ENCODE assay signal across 1 cellular context in the genomic region with DNA sequence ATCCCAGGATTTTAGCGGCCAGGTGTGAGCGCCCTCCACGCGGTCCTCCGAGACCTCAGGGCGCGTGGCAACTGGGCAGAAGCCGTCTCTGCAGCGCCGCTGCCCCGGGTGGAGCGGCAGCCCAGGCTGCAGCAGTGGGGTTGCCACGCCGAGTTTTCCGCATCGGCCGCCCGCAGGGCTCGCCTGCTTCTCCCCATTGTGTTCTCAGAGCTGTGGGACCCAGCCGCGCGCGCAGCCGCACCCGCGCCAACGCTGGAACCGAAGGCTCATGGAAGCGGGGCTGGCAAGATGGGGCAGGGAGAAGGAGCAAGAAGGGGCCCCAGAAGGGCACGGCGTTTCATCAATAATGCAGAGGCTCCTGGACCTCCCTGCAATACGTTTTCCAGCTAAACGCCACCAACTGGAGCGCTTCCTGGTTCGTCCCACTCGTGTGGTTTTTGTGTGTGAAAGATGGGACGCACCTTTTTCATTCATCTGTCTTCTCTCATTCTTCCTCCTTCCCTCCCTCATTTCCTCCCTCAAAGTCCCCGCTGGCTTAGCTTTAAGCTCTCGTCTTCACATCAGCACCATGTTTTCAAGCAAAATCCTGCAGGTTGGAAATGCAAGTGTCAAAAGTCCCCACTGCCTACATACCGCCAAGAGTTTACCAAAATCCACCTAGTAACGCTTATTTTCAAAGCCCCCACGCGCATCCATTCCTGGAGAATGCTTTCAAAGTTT.
TF ChIP-seq lines count a peak whose summit lies in the region.

No MANE protein-coding gene starts in this region.

TF ChIP-seq in SK-N-SH treated with all-trans-retinoic acid at 6 μM for 48 hours, 23 proteins besides CTCF, POLR2A, EP300 and RAD21:
- TF ChIP-seq, protein P1, sequence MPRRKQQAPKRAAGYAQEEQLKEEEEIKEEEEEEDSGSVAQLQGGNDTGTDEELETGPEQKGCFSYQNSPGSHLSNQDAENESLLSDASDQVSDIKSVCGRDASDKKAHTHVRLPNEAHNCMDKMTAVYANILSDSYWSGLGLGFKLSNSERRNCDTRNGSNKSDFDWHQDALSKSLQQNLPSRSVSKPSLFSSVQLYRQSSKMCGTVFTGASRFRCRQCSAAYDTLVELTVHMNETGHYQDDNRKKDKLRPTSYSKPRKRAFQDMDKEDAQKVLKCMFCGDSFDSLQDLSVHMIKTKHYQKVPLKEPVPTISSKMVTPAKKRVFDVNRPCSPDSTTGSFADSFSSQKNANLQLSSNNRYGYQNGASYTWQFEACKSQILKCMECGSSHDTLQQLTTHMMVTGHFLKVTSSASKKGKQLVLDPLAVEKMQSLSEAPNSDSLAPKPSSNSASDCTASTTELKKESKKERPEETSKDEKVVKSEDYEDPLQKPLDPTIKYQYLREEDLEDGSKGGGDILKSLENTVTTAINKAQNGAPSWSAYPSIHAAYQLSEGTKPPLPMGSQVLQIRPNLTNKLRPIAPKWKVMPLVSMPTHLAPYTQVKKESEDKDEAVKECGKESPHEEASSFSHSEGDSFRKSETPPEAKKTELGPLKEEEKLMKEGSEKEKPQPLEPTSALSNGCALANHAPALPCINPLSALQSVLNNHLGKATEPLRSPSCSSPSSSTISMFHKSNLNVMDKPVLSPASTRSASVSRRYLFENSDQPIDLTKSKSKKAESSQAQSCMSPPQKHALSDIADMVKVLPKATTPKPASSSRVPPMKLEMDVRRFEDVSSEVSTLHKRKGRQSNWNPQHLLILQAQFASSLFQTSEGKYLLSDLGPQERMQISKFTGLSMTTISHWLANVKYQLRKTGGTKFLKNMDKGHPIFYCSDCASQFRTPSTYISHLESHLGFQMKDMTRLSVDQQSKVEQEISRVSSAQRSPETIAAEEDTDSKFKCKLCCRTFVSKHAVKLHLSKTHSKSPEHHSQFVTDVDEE (CRISPR knock-in tag; IDR thresholded peaks at IDR 0.05): no peak
- TF ChIP-seq OSR1 (CRISPR knock-in tag; IDR thresholded peaks at IDR 0.05) (no peak), ZNF8 (CRISPR knock-in tag; IDR thresholded peaks at IDR 0.05) (no peak), RARB (CRISPR knock-in tag; IDR thresholded peaks at IDR 0.05) (no peak), ZNF565 (CRISPR knock-in tag; conservative IDR thresholded peaks at IDR 0.05; ENCODE audit: low read depth) (no peak), GLIS3 (CRISPR knock-in tag; IDR thresholded peaks at IDR 0.05) (no peak), ESRRG (CRISPR knock-in tag; IDR thresholded peaks at IDR 0.05) (no peak), ZC3H10 (CRISPR knock-in tag; IDR thresholded peaks at IDR 0.05) (no peak), ZFP3 (CRISPR knock-in tag; IDR thresholded peaks at IDR 0.05) (no peak), CSDC2 (CRISPR knock-in tag; IDR thresholded peaks at IDR 0.05) (no peak), ZFP30 (CRISPR knock-in tag; IDR thresholded peaks at IDR 0.05) (no peak), ARNTL (CRISPR knock-in tag; IDR thresholded peaks at IDR 0.05; ENCODE audit: borderline replicate concordance, low read depth) (no peak), SNAI2 (CRISPR knock-in tag; IDR thresholded peaks at IDR 0.05) (no peak), ISL1 (CRISPR knock-in tag; IDR thresholded peaks at IDR 0.05) (no peak), TOX (CRISPR knock-in tag; IDR thresholded peaks at IDR 0.05; ENCODE audit: borderline replicate concordance) (no peak), ZNF70 (CRISPR knock-in tag; IDR thresholded peaks at IDR 0.05) (no peak)
- TF ChIP-seq, protein P2, sequence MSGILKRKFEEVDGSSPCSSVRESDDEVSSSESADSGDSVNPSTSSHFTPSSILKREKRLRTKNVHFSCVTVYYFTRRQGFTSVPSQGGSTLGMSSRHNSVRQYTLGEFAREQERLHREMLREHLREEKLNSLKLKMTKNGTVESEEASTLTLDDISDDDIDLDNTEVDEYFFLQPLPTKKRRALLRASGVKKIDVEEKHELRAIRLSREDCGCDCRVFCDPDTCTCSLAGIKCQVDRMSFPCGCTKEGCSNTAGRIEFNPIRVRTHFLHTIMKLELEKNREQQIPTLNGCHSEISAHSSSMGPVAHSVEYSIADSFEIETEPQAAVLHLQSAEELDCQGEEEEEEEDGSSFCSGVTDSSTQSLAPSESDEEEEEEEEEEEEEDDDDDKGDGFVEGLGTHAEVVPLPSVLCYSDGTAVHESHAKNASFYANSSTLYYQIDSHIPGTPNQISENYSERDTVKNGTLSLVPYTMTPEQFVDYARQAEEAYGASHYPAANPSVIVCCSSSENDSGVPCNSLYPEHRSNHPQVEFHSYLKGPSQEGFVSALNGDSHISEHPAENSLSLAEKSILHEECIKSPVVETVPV (CRISPR knock-in tag; IDR thresholded peaks at IDR 0.05): no peak
- TF ChIP-seq, protein P3, sequence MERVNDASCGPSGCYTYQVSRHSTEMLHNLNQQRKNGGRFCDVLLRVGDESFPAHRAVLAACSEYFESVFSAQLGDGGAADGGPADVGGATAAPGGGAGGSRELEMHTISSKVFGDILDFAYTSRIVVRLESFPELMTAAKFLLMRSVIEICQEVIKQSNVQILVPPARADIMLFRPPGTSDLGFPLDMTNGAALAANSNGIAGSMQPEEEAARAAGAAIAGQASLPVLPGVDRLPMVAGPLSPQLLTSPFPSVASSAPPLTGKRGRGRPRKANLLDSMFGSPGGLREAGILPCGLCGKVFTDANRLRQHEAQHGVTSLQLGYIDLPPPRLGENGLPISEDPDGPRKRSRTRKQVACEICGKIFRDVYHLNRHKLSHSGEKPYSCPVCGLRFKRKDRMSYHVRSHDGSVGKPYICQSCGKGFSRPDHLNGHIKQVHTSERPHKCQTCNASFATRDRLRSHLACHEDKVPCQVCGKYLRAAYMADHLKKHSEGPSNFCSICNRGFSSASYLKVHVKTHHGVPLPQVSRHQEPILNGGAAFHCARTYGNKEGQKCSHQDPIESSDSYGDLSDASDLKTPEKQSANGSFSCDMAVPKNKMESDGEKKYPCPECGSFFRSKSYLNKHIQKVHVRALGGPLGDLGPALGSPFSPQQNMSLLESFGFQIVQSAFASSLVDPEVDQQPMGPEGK (CRISPR knock-in tag; IDR thresholded peaks at IDR 0.05; ENCODE audit: borderline replicate concordance): no peak
- TF ChIP-seq, protein P4, sequence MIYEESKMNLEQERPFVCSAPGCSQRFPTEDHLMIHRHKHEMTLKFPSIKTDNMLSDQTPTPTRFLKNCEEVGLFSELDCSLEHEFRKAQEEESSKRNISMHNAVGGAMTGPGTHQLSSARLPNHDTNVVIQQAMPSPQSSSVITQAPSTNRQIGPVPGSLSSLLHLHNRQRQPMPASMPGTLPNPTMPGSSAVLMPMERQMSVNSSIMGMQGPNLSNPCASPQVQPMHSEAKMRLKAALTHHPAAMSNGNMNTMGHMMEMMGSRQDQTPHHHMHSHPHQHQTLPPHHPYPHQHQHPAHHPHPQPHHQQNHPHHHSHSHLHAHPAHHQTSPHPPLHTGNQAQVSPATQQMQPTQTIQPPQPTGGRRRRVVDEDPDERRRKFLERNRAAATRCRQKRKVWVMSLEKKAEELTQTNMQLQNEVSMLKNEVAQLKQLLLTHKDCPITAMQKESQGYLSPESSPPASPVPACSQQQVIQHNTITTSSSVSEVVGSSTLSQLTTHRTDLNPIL (CRISPR knock-in tag; IDR thresholded peaks at IDR 0.05; ENCODE audit: low read depth): no peak
- TF ChIP-seq, protein P5, sequence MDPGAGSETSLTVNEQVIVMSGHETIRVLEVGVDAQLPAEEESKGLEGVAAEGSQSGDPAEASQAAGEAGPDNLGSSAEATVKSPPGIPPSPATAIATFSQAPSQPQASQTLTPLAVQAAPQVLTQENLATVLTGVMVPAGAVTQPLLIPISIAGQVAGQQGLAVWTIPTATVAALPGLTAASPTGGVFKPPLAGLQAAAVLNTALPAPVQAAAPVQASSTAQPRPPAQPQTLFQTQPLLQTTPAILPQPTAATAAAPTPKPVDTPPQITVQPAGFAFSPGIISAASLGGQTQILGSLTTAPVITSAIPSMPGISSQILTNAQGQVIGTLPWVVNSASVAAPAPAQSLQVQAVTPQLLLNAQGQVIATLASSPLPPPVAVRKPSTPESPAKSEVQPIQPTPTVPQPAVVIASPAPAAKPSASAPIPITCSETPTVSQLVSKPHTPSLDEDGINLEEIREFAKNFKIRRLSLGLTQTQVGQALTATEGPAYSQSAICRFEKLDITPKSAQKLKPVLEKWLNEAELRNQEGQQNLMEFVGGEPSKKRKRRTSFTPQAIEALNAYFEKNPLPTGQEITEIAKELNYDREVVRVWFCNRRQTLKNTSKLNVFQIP (CRISPR knock-in tag; IDR thresholded peaks at IDR 0.05; ENCODE audit: borderline replicate concordance, low read depth): no peak
TF ChIP-seq in SK-N-SH treated with all-trans-retinoic acid at 6 μM for 48 hours: peak in this region for 0.
